ENCODE assay signal across 2 cellular contexts in the genomic region with DNA sequence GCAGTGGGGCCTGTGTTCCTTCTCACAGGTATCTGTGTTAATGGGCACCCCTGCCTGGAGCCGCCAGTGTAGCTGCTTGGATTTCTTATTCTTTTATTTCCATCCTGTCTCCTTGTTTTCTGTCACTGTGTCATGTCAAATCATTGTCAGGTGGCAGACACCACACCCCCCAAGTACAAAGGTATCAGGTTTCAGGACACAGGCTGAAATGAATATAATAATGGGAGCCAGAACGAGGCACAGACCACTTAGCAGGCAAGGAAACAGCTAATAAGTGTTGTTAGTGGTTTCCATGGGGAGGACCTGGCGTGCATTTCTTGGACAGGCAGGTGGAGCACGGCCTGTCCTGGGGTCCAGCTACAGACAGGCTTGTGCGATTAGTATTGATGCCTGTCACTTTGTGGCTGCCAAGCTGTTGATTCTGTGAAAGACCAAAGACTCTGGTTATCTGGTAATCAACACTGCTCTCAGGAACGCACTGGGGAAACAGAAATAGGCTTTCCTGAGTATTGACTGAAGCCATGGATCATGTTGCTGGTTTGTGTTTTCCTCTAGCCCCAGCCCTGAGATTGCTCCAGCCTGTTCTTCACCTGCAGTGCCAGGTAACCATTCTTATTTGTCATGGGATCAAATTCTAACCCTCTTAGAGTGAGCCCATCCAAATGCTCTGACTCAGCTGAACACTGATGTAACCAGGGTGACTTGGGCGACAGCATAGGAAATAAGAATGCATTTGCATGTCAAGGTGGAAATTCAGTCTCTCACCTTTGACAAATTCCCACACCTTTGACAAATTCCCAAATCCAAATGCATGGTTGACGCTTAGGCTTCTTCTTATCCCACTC.
TF ChIP-seq lines count a peak whose summit lies in the region.

No MANE protein-coding gene starts in this region.

TF ChIP-seq in HEK293, 187 proteins besides CTCF, POLR2A, EP300 and RAD21:
- TF ChIP-seq ZNF791 (tag by site-specific recombination; IDR thresholded peaks at IDR 0.05) (no peak), ZSCAN30 (tag by site-specific recombination; IDR thresholded peaks at IDR 0.05) (peak; percentile 35; the same call in 1 of the 2 replicates), GLIS1 (tag by site-specific recombination; IDR thresholded peaks at IDR 0.05) (peak; percentile 61), ZNF521 (tag by site-specific recombination; IDR thresholded peaks at IDR 0.05) (no peak), SCRT2 (tag by site-specific recombination; IDR thresholded peaks at IDR 0.05) (peak; percentile 46; the same call in 1 of the 2 replicates), ZNF658 (tag by site-specific recombination; IDR thresholded peaks at IDR 0.05) (no peak), KLF9 (tag by site-specific recombination; IDR thresholded peaks at IDR 0.05; ENCODE audit: low read depth) (peak; percentile 37; the same call in 1 of the 2 replicates), ZBTB17 (tag by site-specific recombination; IDR thresholded peaks at IDR 0.05) (peak; percentile 73), KLF10 (tag by site-specific recombination; IDR thresholded peaks at IDR 0.05) (peak; percentile 61; the same call in 1 of the 2 replicates), SP7 (tag by site-specific recombination; IDR thresholded peaks at IDR 0.05) (peak; percentile 51; the same call in 1 of the 2 replicates)

TF ChIP-seq in H1, 55 proteins besides CTCF, POLR2A, EP300 and RAD21:
- TF ChIP-seq SIN3A (conservative IDR thresholded peaks at IDR 0.05 in 1 of 2, IDR thresholded peaks at IDR 0.05 in 1 of 2; ENCODE audit: low read depth in 1 of 2, low read length in 2 of 2), result no peak
